8 cellular contexts compared by ENCODE assay signal in the genomic region with DNA sequence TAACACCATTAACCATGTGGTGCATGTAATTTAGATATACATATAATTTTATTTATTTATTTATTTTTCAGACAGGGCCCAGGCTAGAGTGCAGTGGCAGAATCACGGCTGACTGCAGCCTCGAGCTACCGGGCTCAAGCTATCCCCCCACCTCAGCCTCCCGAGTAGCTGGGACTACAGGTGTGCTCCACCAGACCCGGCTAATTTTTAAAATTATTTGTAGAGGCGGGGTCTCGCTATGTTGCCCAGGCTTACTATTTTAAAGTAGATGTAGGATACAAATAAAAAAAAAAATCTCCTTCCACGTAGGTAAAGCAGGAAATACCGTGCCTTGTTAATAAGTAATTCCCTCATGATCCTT. TPM values are rescaled to one million over a fixed set of nuclear protein-coding genes. Genes with fewer than 3 reads are reported as not detected.
DNase-seq lines count a peak whose midpoint lies in the region; ATAC-seq and TF ChIP-seq lines count a peak whose summit lies in the region.

No MANE protein-coding gene starts in this region.

- H3K27me3 ChIP-seq in cardiac muscle cell = no peaks in the 10 kb centered on the region
- H3K27me3 ChIP-seq in mucosa of rectum (ENCODE audit: control insufficient read depth in 2 of 2, insufficient read depth in 2 of 2, low read length in 2 of 2) = no peaks in the 10 kb centered on the region

- H3K27me3 Mint-ChIP-seq in MCF 10A (ENCODE audit: insufficient read depth, unreplicated experiment) = no peaks in the 10 kb centered on the region

- CTCF ChIA-PET in MCF 10A (lab: Yijun Ruan, JAX) = interaction anchor here (0.6 to 1.4 kb wide), 6 partner anchors 10 to 121 kb away, joined by 3 to 7 read pairs (median 3); partner anchors contain the start of gene TMC7

- peaks cover 15% of the 10 kb centered on the region for H3K36me3 Mint-ChIP-seq in MCF 10A (ENCODE audit: insufficient read depth, unreplicated experiment)

- H3K27ac ChIP-seq in cardiac muscle cell (peak overlapping the region; percentile 100), mucosa of rectum (ENCODE audit: low read depth in 2 of 2, low read length in 2 of 2) (peak overlapping the region; percentile 100), urinary bladder (ENCODE audit: low read depth) (peak overlapping the region; percentile 79)

- no peaks in the 10 kb centered on the region for H3K9me3 Mint-ChIP-seq in MCF 10A (ENCODE audit: unreplicated experiment)

- intact Hi-C loops in left cardiac atrium (cut with DNase I) = no loop called here
- intact Hi-C loops in MCF 10A (cut with micrococcal nuclease) = loop anchor here (1.0 to 5.0 kb wide), 4 partner anchors 69 to 265 kb away; partner anchors contain the start of genes ARL6IP1, SMG1 and TMC7

- no TSS peak for BruUV-seq in MCF 10A (replicated peaks; lab: Mats Ljungman, UMichigan)

- WGBS in urinary bladder = 57% methylated on average over 9 of the region's 9 CpGs

- DNase-seq in cardiac muscle cell (ENCODE audit: low read depth in 1 of 2, low spot score in 1 of 2) (no peak), left cardiac atrium (no peak), MCF 10A (ENCODE audit: unreplicated experiment) (no peak), NCI-H146 treated with DMSO at 0.1 percent for 48 hours (lab: John Stamatoyannopoulos, UW; ENCODE audit: unreplicated experiment) (no peak)

- H3K36me3 ChIP-seq in cardiac muscle cell = no peaks in the 10 kb centered on the region
- no peaks in the 10 kb centered on the region for H3K36me3 ChIP-seq in mucosa of rectum (ENCODE audit: control insufficient read depth in 2 of 2, insufficient read depth in 2 of 2, low read length in 2 of 2)
- H3K36me3 ChIP-seq in urinary bladder (ENCODE audit: insufficient read depth) = peaks cover 2% of the 10 kb centered on the region

- peaks cover 8% of the 10 kb centered on the region for H3K4me1 Mint-ChIP-seq in MCF 10A (ENCODE audit: insufficient read depth, unreplicated experiment)

- TF ChIP-seq CTCF in cardiac muscle cell (IDR thresholded peaks at IDR 0.05; ENCODE audit: low read depth, low read length) = no peak
- TF ChIP-seq CTCF in MCF 10A (IDR thresholded peaks at IDR 0.05; ENCODE audit: unreplicated experiment) = no peak

- H3K27ac Mint-ChIP-seq in MCF 10A (ENCODE audit: low read depth, unreplicated experiment) = peak overlapping the region; percentile 99

- H3K4me3 ChIP-seq in cardiac muscle cell (peak overlapping the region; percentile 65), mucosa of rectum (ENCODE audit: low read length in 2 of 2) (peak overlapping the region; percentile 68 to 95), urinary bladder (ENCODE audit: low read depth, low read length) (no peak overlapping the region)

- no peak for ATAC-seq in left cardiac atrium
- ATAC-seq in HG02571 (IDR thresholded peaks at IDR 0.05; ENCODE audit: unreplicated experiment) = no peak
- ATAC-seq in GM21526 (IDR thresholded peaks at IDR 0.05; ENCODE audit: low FRiP score, unreplicated experiment) = no peak

- H3K4me1 ChIP-seq in cardiac muscle cell (ENCODE audit: low read depth) (peaks cover 7% of the 10 kb centered on the region), mucosa of rectum (ENCODE audit: control insufficient read depth in 2 of 2, insufficient read depth in 2 of 2, low read length in 2 of 2) (peaks cover 9% of the 10 kb centered on the region in 2 donors), urinary bladder (ENCODE audit: insufficient read depth) (peaks cover 1% of the 10 kb centered on the region)

- POLR2A ChIA-PET in MCF 10A (lab: Yijun Ruan, JAX) = interaction anchor here (0.6 to 2.6 kb wide), 17 partner anchors 52 to 488 kb away, joined by 3 to 16 read pairs (median 5); partner anchors contain the start of genes CCP110, SMG1, TMC7 and VPS35L

- H3K9ac ChIP-seq in mucosa of rectum (ENCODE audit: low read depth in 1 of 2, low read length in 2 of 2) = peak overlapping the region; percentile 83 to 99

- peak overlapping the region; percentile 90 for H3K4me3 Mint-ChIP-seq in MCF 10A (ENCODE audit: unreplicated experiment)

- H3K9me3 ChIP-seq in cardiac muscle cell (ENCODE audit: low read depth) = no peaks in the 10 kb centered on the region
- no peaks in the 10 kb centered on the region for H3K9me3 ChIP-seq in mucosa of rectum (ENCODE audit: control insufficient read depth in 2 of 2, low read length in 2 of 2)

RNA-seq across cellular contexts. Expression of gene COQ7, which starts 0.4 kb away (rescaled TPM):
- total RNA-seq in cardiac muscle cell (36.2 and 50.6 TPM in 2 replicates), left cardiac atrium (10 to 100 TPM; 30.6 to 31.5 TPM), MCF 10A (2022) (19.0 and 21.4 TPM in 2 replicates), urinary bladder (23.8 TPM)
- polyA plus RNA-seq in cardiac muscle cell (28.5 and 38.5 TPM in 2 replicates), urinary bladder (22.1 TPM)

RNA-seq across cellular contexts. Expression of gene ITPRIPL2, which starts 46.8 kb away (rescaled TPM):
- total RNA-seq in cardiac muscle cell (4.1 and 9.7 TPM in 2 replicates), left cardiac atrium (10 to 100 TPM; 23.3 to 40.7 TPM), MCF 10A (2022) (49.3 and 53.7 TPM in 2 replicates), urinary bladder (63.5 TPM)
- polyA plus RNA-seq in cardiac muscle cell (2.8 and 7.1 TPM in 2 replicates), urinary bladder (14.5 TPM)
